ENCODE assay signal across 14 cellular contexts in genomic region chr14:90755661-90756304, GRCh38.
DNase-seq lines count a peak whose midpoint lies in the region; ATAC-seq and TF ChIP-seq lines count a peak whose summit lies in the region.
"Had no signal": no experiment of that assay in that cellular context is flagged by ENCODE, and none has a peak within 500 bp of the region (broad histone marks: within the 10 kb centered on the region; RNA-seq: fewer than 3 reads in every experiment).

No MANE protein-coding gene starts in this region.

- H3K27me3 ChIP-seq in stomach smooth muscle (ENCODE audit: control insufficient read depth in 1 of 2, insufficient read depth in 2 of 2, low read length in 2 of 2), result no peaks in the 10 kb centered on the region
- no peaks in the 10 kb centered on the region for H3K27me3 ChIP-seq in MM.1S (replicated peaks; ENCODE audit: insufficient read depth, low read length)
- H3K27me3 ChIP-seq: upper lobe of left lung had no signal

- H3K27me3 Mint-ChIP-seq in activated T-cell treated with anti-CD3 and anti-CD28 coated beads, Interleukin-2, amount 50 U/mL, for 24 hours, result no peaks in the 10 kb centered on the region

- H3K27ac Mint-ChIP-seq in activated T-cell treated with anti-CD3 and anti-CD28 coated beads, Interleukin-2, amount 50 U/mL, for 24 hours, result peak overlapping the region; percentile 72
- H3K27ac Mint-ChIP-seq: CD14-positive monocyte had no signal

- H3K27ac ChIP-seq in stomach smooth muscle (ENCODE audit: low read length) (peak overlapping the region; percentile 55), MM.1S (ENCODE audit: low read length) (no peak overlapping the region)
- H3K27ac ChIP-seq: RWPE1, upper lobe of left lung had no signal

- TF ChIP-seq CTCF in fibroblast of the aortic adventitia (IDR thresholded peaks at IDR 0.05; ENCODE audit: insufficient read depth, low read length), result no peak
- TF ChIP-seq CTCF in MM.1S (IDR thresholded peaks at IDR 0.05; ENCODE audit: low read length), result no peak

- peaks cover 32% of the 10 kb centered on the region for H3K4me1 Mint-ChIP-seq in activated T-cell treated with anti-CD3 and anti-CD28 coated beads, Interleukin-2, amount 50 U/mL, for 24 hours (ENCODE audit: low read depth)

- H3K4me2 ChIP-seq in MM.1S (ENCODE audit: low read depth, low read length), result no peak overlapping the region

- H3K4me1 ChIP-seq in stomach smooth muscle (ENCODE audit: control insufficient read depth, insufficient read depth, low read length), result peaks cover 33% of the 10 kb centered on the region
- H3K4me1 ChIP-seq in MM.1S (ENCODE audit: low read length), result 0 out of 2 replicates have a peak, but pooled peaks cover 2% of the 10 kb centered on the region

- H3K36me3 ChIP-seq in stomach smooth muscle (ENCODE audit: control insufficient read depth in 2 of 2, insufficient read depth in 2 of 2, low read length in 2 of 2) (peaks cover 0 to 2% of the 10 kb centered on the region in 2 donors), MM.1S (replicated peaks; ENCODE audit: insufficient read depth, low read length) (no peaks in the 10 kb centered on the region)
- H3K36me3 ChIP-seq: upper lobe of left lung had no signal

- ATAC-seq in HG03439 (IDR thresholded peaks at IDR 0.05; ENCODE audit: unreplicated experiment), result no peak
- ATAC-seq: left colon had no signal

- H3K9me2 ChIP-seq in MM.1S (replicated peaks; ENCODE audit: insufficient read depth, low read length), result no peaks in the 10 kb centered on the region

- no peaks in the 10 kb centered on the region for H3K79me2 ChIP-seq in MM.1S (ENCODE audit: low read length)

- DNase-seq in activated T-cell treated with anti-CD3 and anti-CD28 coated beads, Interleukin-2, amount 50 U/mL, for 24 hours, result no peak
- DNase-seq in activated T-cell treated with anti-CD3 and anti-CD28 coated beads, Interleukin-2, amount 50 U/mL, for 1 hour, result no peak
- DNase-seq in RPMI7951 (ENCODE audit: low read depth) (peak; percentile 3), fibroblast of the aortic adventitia (ENCODE audit: low read depth) (peak; percentile 4), MM.1S (no peak), NCI-H510A treated with DMSO at 0.1 percent for 48 hours (lab: John Stamatoyannopoulos, UW) (no peak)
- DNase-seq: DMS153, left colon, NCI-H1417, upper lobe of left lung had no signal

- H3K4me3 ChIP-seq in fibroblast of the aortic adventitia (ENCODE audit: low read depth, low read length) (no peak overlapping the region), stomach smooth muscle (ENCODE audit: low read length in 2 of 2) (no peak overlapping the region), MM.1S (ENCODE audit: low read length) (no peak overlapping the region)
- H3K4me3 ChIP-seq: upper lobe of left lung had no signal

- H3K4me3 Mint-ChIP-seq in activated T-cell treated with anti-CD3 and anti-CD28 coated beads, Interleukin-2, amount 50 U/mL, for 24 hours, result no peak overlapping the region
- H3K4me3 Mint-ChIP-seq: CD14-positive monocyte had no signal

- no peak overlapping the region for H2AFZ ChIP-seq in MM.1S (ENCODE audit: low read length)

- H3K9me3 ChIP-seq in stomach smooth muscle (ENCODE audit: control insufficient read depth in 2 of 2, low read length in 2 of 2), result no peaks in the 10 kb centered on the region
- no peaks in the 10 kb centered on the region for H3K9me3 ChIP-seq in MM.1S (replicated peaks; ENCODE audit: insufficient read depth, low read length)
- H3K9me3 ChIP-seq: upper lobe of left lung had no signal

- no peaks in the 10 kb centered on the region for H3F3A ChIP-seq in MM.1S (ENCODE audit: insufficient read depth, low read length)

- no peaks in the 10 kb centered on the region for H3K36me3 Mint-ChIP-seq in activated T-cell treated with anti-CD3 and anti-CD28 coated beads, Interleukin-2, amount 50 U/mL, for 24 hours (ENCODE audit: low read depth)
- H3K36me3 Mint-ChIP-seq: CD14-positive monocyte had no signal

- no peaks in the 10 kb centered on the region for H4K20me1 ChIP-seq in MM.1S (ENCODE audit: insufficient read depth, low read length)

- H3K9ac ChIP-seq in stomach smooth muscle (ENCODE audit: low read length in 2 of 2) (no peak overlapping the region), MM.1S (ENCODE audit: low read length) (no peak overlapping the region)

- H3K9me3 Mint-ChIP-seq in activated T-cell treated with anti-CD3 and anti-CD28 coated beads, Interleukin-2, amount 50 U/mL, for 24 hours, result no peaks in the 10 kb centered on the region
- H3K9me3 Mint-ChIP-seq: CD14-positive monocyte had no signal

Comparison
In these comparisons a context has a peak if more than half of its experiments do, and no peak if none do; other contexts are left out.
1. DNase-seq: peak in RPMI7951 (single experiment) and fibroblast of the aortic adventitia (single experiment); none in activated T-cell treated with anti-CD3 and anti-CD28 coated beads, Interleukin-2, amount 50 U/mL, for 24 hours (single experiment), activated T-cell treated with anti-CD3 and anti-CD28 coated beads, Interleukin-2, amount 50 U/mL, for 1 hour (single experiment), MM.1S (single experiment) and NCI-H510A treated with DMSO at 0.1 percent for 48 hours (single experiment).